1 cellular context compared by ENCODE assay signal in genomic region chr17:50176559-50177471, GRCh38.
TF ChIP-seq lines count a peak whose summit lies in the region.

No MANE protein-coding gene starts in this region.

TF ChIP-seq in IMR-90, 13 proteins besides CTCF, POLR2A, EP300 and RAD21:
- TF ChIP-seq USF2 (IDR thresholded peaks at IDR 0.05; ENCODE audit: low read depth, low read length) = no peak
- no peak for TF ChIP-seq MXI1 (IDR thresholded peaks at IDR 0.05; ENCODE audit: borderline replicate concordance, low read depth, low read length)
- no peak for TF ChIP-seq MAFK (IDR thresholded peaks at IDR 0.05; ENCODE audit: low read depth, low read length)
- no peak for TF ChIP-seq BHLHE40 (IDR thresholded peaks at IDR 0.05; ENCODE audit: low read depth, low read length)
- no peak for TF ChIP-seq MAZ (IDR thresholded peaks at IDR 0.05; ENCODE audit: borderline replicate concordance, low read depth, low read length)
